Comparison of ENCODE assay signal across 8 cellular contexts in genomic region chr10:29681700-29682444, GRCh38. TPM values are rescaled to one million over a fixed set of nuclear protein-coding genes. Genes with fewer than 3 reads are reported as not detected.
DNase-seq lines count a peak whose midpoint lies in the region; ATAC-seq and TF ChIP-seq lines count a peak whose summit lies in the region.

No MANE protein-coding gene starts in this region.

- POLR2A ChIA-PET in activated CD4-positive, alpha-beta T cell treated with anti-CD3 and anti-CD28 coated beads, Interleukin-2, amount 10 ng/mL, durations not matched to agents 7 days and 5 days (lab: Charles Lee), result interaction anchor here (1.2 kb wide), 1 partner anchor 54 kb away, joined by 3 read pairs; no protein-coding TSS in a partner anchor

- H3K4me3 ChIP-seq in Jurkat, Clone E6-1 (ENCODE audit: low read length), result no peak overlapping the region
- H3K4me3 ChIP-seq in heart right ventricle, result peak overlapping the region in 1 of 10 donors; percentile 7
- no peak overlapping the region for H3K4me3 ChIP-seq in stomach

- H3K27me3 ChIP-seq in heart right ventricle, result no peaks in the 10 kb centered on the region
- no peaks in the 10 kb centered on the region for H3K27me3 ChIP-seq in stomach

- H3K27ac Mint-ChIP-seq in activated CD4-positive, alpha-beta T cell treated with anti-CD3 and anti-CD28 coated beads, Interleukin-2, amount 10 ng/mL, durations not matched to agents 7 days and 5 days, result peak overlapping the region; percentile 93

- WGBS in heart right ventricle, 2 donors, result 75 to 82% methylated on average over 9 of the region's 9 CpGs
- 68 to 87% (median 75%) methylated on average over 9 of the region's 9 CpGs for WGBS in stomach, 5 donors

- no peak for TF ChIP-seq POLR2A in stomach (IDR thresholded peaks at IDR 0.05)

- H3K9me3 ChIP-seq in heart right ventricle (peaks cover 0 to under 1% (median 0%) of the 10 kb centered on the region in 11 donors), stomach (no peaks in the 10 kb centered on the region)

- CTCF ChIA-PET in activated CD4-positive, alpha-beta T cell treated with anti-CD3 and anti-CD28 coated beads, Interleukin-2, amount 10 ng/mL, durations not matched to agents 7 days and 5 days (lab: Charles Lee), result interaction anchor here (1.2 to 1.3 kb wide), 3 partner anchors 10 to 25 kb away, joined by 3 to 5 read pairs (median 4); no protein-coding TSS in a partner anchor

- TF ChIP-seq EP300 in stomach (IDR thresholded peaks at IDR 0.05), result no peak

- H3K4me1 ChIP-seq in heart right ventricle, result peaks cover 0 to 40% (median 5%) of the 10 kb centered on the region in 9 donors
- peaks cover 0 to 20% (median 4%) of the 10 kb centered on the region in 4 donors for H3K4me1 ChIP-seq in stomach

- H3K27ac ChIP-seq in heart right ventricle (peak overlapping the region in 1 of 10 donors; percentile 79), stomach (peak overlapping the region in 2 of 5 donors; percentile 36 to 61)

- peaks cover 0 to 29% (median 7%) of the 10 kb centered on the region in 9 donors for H3K36me3 ChIP-seq in heart right ventricle
- peaks cover 0 to 65% (median 30%) of the 10 kb centered on the region in 4 donors for H3K36me3 ChIP-seq in stomach

- H3K36me3 Mint-ChIP-seq in activated CD4-positive, alpha-beta T cell treated with anti-CD3 and anti-CD28 coated beads, Interleukin-2, amount 10 ng/mL, durations not matched to agents 7 days and 5 days (ENCODE audit: low read depth), result peaks cover 75% of the 10 kb centered on the region

- H3K27me3 Mint-ChIP-seq in activated CD4-positive, alpha-beta T cell treated with anti-CD3 and anti-CD28 coated beads, Interleukin-2, amount 10 ng/mL, durations not matched to agents 7 days and 5 days, result no peaks in the 10 kb centered on the region

- ATAC-seq in heart right ventricle, result peak in 7 of 8 donors; percentile 42 to 86 (median 72)
- peak; percentile 88 for ATAC-seq in stimulated activated naive CD8-positive, alpha-beta T cell treated with anti-CD3 and anti-CD28 coated beads, Interleukin-15, Interleukin-2, amounts not matched to agents 100 U/mL and 50 U/mL, for 24 hours

- H3K4me3 Mint-ChIP-seq in activated CD4-positive, alpha-beta T cell treated with anti-CD3 and anti-CD28 coated beads, Interleukin-2, amount 10 ng/mL, durations not matched to agents 7 days and 5 days, result peak overlapping the region; percentile 67

- H3K4me1 Mint-ChIP-seq in activated CD4-positive, alpha-beta T cell treated with anti-CD3 and anti-CD28 coated beads, Interleukin-2, amount 10 ng/mL, durations not matched to agents 7 days and 5 days, result peaks cover 54% of the 10 kb centered on the region

- intact Hi-C loops in heart right ventricle (cut with DNase I) (no loop called here), stomach (cut with DNase I; ENCODE audit: low total_unique reads) (no loop called here), posterior vena cava (cut with DNase I) (no loop called here)

- peak; percentile 87 for DNase-seq in Jurkat, Clone E6-1 (ENCODE audit: low read depth, low spot score)
- peak; percentile 88 for DNase-seq in activated CD4-positive, alpha-beta T cell treated with anti-CD3 and anti-CD28 coated beads, Interleukin-2, amount 10 ng/mL, durations not matched to agents 7 days and 5 days
- DNase-seq in heart right ventricle (no peak), NCI-H526 (lab: John Stamatoyannopoulos, UW) (no peak), retina (no peak), stomach (no peak), posterior vena cava (ENCODE audit: low spot score) (no peak)
- DNase-seq in stimulated activated naive CD8-positive, alpha-beta T cell treated with anti-CD3 and anti-CD28 coated beads, Interleukin-15, Interleukin-2, amounts not matched to agents 100 U/mL and 50 U/mL, for 24 hours, result peak; percentile 43

- TF ChIP-seq CTCF in heart right ventricle (IDR thresholded peaks at IDR 0.05) (no peak), stomach (IDR thresholded peaks at IDR 0.05) (no peak)

- peaks cover 33% of the 10 kb centered on the region for H3K9me3 Mint-ChIP-seq in activated CD4-positive, alpha-beta T cell treated with anti-CD3 and anti-CD28 coated beads, Interleukin-2, amount 10 ng/mL, durations not matched to agents 7 days and 5 days

RNA-seq across cellular contexts. Expression of gene SVIL, which starts 47.1 kb away (rescaled TPM):
- 10.1 TPM for polyA plus RNA-seq in Jurkat, Clone E6-1 (2012; ENCODE audit: insufficient read depth, insufficient read length)
- 10 to 100 TPM; 22.6 to 26.8 TPM for total RNA-seq in activated CD4-positive, alpha-beta T cell treated with anti-CD3 and anti-CD28 coated beads, Interleukin-2, amount 10 ng/mL, durations not matched to agents 7 days and 5 days
- 100 to 1,000 TPM; 287 to 655 (median 537) TPM for total RNA-seq in heart right ventricle
- 100 to 1,000 TPM in 1 of 2 donors, 10 to 100 TPM in 1; 38.6 to 115 TPM for polyA plus RNA-seq in heart right ventricle
- 100 to 1,000 TPM in 4 of 5 donors, 10 to 100 TPM in 1; 95.9 to 400 (median 131) TPM for total RNA-seq in stomach
- polyA plus RNA-seq in stomach, result 10 to 100 TPM in 1 of 3 donors, 1 to 10 TPM in 2; 6.8 to 32.4 (median 7.5) TPM
- total RNA-seq in posterior vena cava, result 100 to 1,000 TPM; 300 to 417 TPM

Comparison
In these comparisons a context has a peak if more than half of its experiments do, and no peak if none do; other contexts are left out.
1. DNase-seq: peak in Jurkat, Clone E6-1 (single experiment), activated CD4-positive, alpha-beta T cell treated with anti-CD3 and anti-CD28 coated beads, Interleukin-2, amount 10 ng/mL, durations not matched to agents 7 days and 5 days (single experiment) and stimulated activated naive CD8-positive, alpha-beta T cell treated with anti-CD3 and anti-CD28 coated beads, Interleukin-15, Interleukin-2, amounts not matched to agents 100 U/mL and 50 U/mL, for 24 hours (single experiment); none in heart right ventricle (0 of 2), NCI-H526 (0 of 2), retina (single experiment), stomach (single experiment) and posterior vena cava (single experiment).